ENCODE assay signal across 2 cellular contexts in genomic region chr6:150150458-150150820, GRCh38.
TF ChIP-seq lines count a peak whose summit lies in the region.

No MANE protein-coding gene starts in this region.

TF ChIP-seq in HEK293, 187 proteins besides CTCF, POLR2A, EP300 and RAD21:
- TF ChIP-seq ZBTB17 (tag by site-specific recombination; IDR thresholded peaks at IDR 0.05) (0 out of 2 replicates have a peak, but pooled peaks have one; percentile 0), ZNF169 (tag by site-specific recombination; IDR thresholded peaks at IDR 0.05) (no peak)
TF ChIP-seq in HEK293: peak in this region for 1.

TF ChIP-seq in H1, 55 proteins besides CTCF, POLR2A, EP300 and RAD21:
- no peak for TF ChIP-seq CHD2 (IDR thresholded peaks at IDR 0.05; ENCODE audit: low read length)
- TF ChIP-seq CEBPB (IDR thresholded peaks at IDR 0.05; ENCODE audit: low read depth, low read length), result no peak
- no peak for TF ChIP-seq BACH1 (IDR thresholded peaks at IDR 0.05; ENCODE audit: low read length)
- no peak for TF ChIP-seq CHD1 (IDR thresholded peaks at IDR 0.05; ENCODE audit: low read depth, low read length)
- no peak for TF ChIP-seq ASH2L (IDR thresholded peaks at IDR 0.05; ENCODE audit: low read length)
- TF ChIP-seq SP4 (IDR thresholded peaks at IDR 0.05; ENCODE audit: low read length), result no peak
- TF ChIP-seq NRF1 (IDR thresholded peaks at IDR 0.05; ENCODE audit: low read depth, low read length), result no peak
- no peak for TF ChIP-seq EGR1 (IDR thresholded peaks at IDR 0.05; ENCODE audit: borderline replicate concordance, low read depth, low read length)
- TF ChIP-seq ATF2 (IDR thresholded peaks at IDR 0.05; ENCODE audit: low read length), result no peak
- no peak for TF ChIP-seq MAX (IDR thresholded peaks at IDR 0.05)
- no peak for TF ChIP-seq CBX5 (IDR thresholded peaks at IDR 0.05; ENCODE audit: low read depth, low read length)
- no peak for TF ChIP-seq MAFK (IDR thresholded peaks at IDR 0.05; ENCODE audit: low read depth, low read length)
- no peak for TF ChIP-seq SUZ12 (IDR thresholded peaks at IDR 0.05; ENCODE audit: low read length)
- no peak for TF ChIP-seq RXRA (IDR thresholded peaks at IDR 0.05; ENCODE audit: insufficient read depth, low read depth, low read length)
- no peak for TF ChIP-seq POU5F1 (IDR thresholded peaks at IDR 0.05; ENCODE audit: low read depth, low read length)
- no peak for TF ChIP-seq TEAD4 (IDR thresholded peaks at IDR 0.05; ENCODE audit: low read depth, low read length)
